In the genomic region with DNA sequence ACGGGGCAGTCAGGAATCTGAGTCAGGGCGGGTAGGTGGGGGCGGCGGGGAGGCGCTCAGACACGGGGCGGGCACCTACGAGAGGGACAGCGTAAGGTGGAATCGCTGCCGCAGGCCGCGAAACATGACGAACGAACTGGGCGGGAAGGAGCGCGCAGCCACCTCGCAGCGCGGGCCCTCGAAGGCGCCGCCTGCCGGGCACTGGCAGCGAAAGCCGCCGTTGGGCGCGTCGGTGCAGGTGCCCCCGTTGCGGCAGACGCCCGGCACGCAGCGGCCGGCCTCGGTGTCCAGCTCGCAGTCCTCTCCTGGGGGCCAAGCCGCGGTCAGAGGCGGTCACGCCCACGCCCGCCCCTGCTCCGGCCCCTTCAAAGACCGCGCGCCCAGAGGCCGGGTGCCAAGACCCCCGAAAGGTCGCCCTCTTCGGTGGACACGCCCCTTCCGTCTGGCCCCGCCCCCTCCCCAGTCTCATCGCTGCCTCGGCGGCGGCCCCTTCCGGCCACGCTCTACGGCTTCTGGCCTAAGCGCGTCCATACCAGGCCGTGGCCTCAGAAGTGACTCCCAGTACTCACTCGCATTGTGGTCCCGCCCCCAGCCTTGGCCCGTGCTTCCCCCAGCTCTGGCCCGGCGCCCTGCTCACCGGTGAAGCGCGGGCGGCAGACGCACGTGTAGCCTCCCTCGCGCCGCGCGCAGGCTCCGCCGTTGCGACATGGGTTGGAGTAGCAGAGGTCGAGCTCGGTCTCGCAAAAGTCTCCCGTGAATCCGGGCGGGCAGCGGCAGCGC, we compare ENCODE assay signal across 1 cellular context.
A peak's percentile ranks its signal among the peaks of the same experiment; 100 is the strongest.
TF ChIP-seq lines count a peak whose summit lies in the region.

No MANE protein-coding gene starts in this region.

TF ChIP-seq in A549, 52 proteins besides CTCF, POLR2A, EP300 and RAD21:
- TF ChIP-seq, protein P1, sequence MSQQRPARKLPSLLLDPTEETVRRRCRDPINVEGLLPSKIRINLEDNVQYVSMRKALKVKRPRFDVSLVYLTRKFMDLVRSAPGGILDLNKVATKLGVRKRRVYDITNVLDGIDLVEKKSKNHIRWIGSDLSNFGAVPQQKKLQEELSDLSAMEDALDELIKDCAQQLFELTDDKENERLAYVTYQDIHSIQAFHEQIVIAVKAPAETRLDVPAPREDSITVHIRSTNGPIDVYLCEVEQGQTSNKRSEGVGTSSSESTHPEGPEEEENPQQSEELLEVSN (IDR thresholded peaks at IDR 0.05; ENCODE audit: borderline replicate concordance, low read depth), result peak; percentile 91
- TF ChIP-seq SMC3 (IDR thresholded peaks at IDR 0.05) (peak; percentile 74), HMGXB4 (CRISPR knock-in tag; IDR thresholded peaks at IDR 0.05; ENCODE audit: borderline replicate concordance) (no peak), HOXB5 (CRISPR knock-in tag; IDR thresholded peaks at IDR 0.05) (no peak), JUN (IDR thresholded peaks at IDR 0.05) (peak in 1 of 2 experiments; percentile 38; a peak in 1 of 5 replicates), ZSCAN20 (CRISPR knock-in tag; IDR thresholded peaks at IDR 0.05) (no peak)
- TF ChIP-seq, protein P2, sequence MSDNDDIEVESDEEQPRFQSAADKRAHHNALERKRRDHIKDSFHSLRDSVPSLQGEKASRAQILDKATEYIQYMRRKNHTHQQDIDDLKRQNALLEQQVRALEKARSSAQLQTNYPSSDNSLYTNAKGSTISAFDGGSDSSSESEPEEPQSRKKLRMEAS (IDR thresholded peaks at IDR 0.05), result peak; percentile 76
TF ChIP-seq in A549: peak in this region for 4.
